Comparison of ENCODE assay signal across 1 cellular context in genomic region chr17:2043785-2044184, GRCh38.
TF ChIP-seq lines count a peak whose summit lies in the region.

No MANE protein-coding gene starts in this region.

TF ChIP-seq in HepG2, 621 proteins besides CTCF, POLR2A, EP300 and RAD21:
- TF ChIP-seq TFDP2 (CRISPR knock-in tag; IDR thresholded peaks at IDR 0.05), result no peak
- no peak for TF ChIP-seq ZNF672 (CRISPR knock-in tag; IDR thresholded peaks at IDR 0.05)
- TF ChIP-seq TP53 (CRISPR knock-in tag; conservative IDR thresholded peaks at IDR 0.05), result no peak
- TF ChIP-seq ZNF512 (CRISPR knock-in tag; IDR thresholded peaks at IDR 0.05), result no peak
- TF ChIP-seq ZNF709 (CRISPR knock-in tag; IDR thresholded peaks at IDR 0.05), result no peak
- TF ChIP-seq PHF5A (CRISPR knock-in tag; IDR thresholded peaks at IDR 0.05; ENCODE audit: low read depth, unreplicated experiment), result no peak
- no peak for TF ChIP-seq ZNF414 (CRISPR knock-in tag; IDR thresholded peaks at IDR 0.05)
- no peak for TF ChIP-seq LCORL (IDR thresholded peaks at IDR 0.05)
- no peak for TF ChIP-seq LCORL (CRISPR knock-in tag; IDR thresholded peaks at IDR 0.05)
- no peak for TF ChIP-seq ZBTB39 (CRISPR knock-in tag; IDR thresholded peaks at IDR 0.05)
- no peak for TF ChIP-seq RELA (CRISPR knock-in tag; IDR thresholded peaks at IDR 0.05)
- TF ChIP-seq NBN (conservative IDR thresholded peaks at IDR 0.05), result no peak
- no peak for TF ChIP-seq ZNF274 (CRISPR knock-in tag; IDR thresholded peaks at IDR 0.05)
- TF ChIP-seq PAXIP1 (CRISPR knock-in tag; conservative IDR thresholded peaks at IDR 0.05), result no peak
- no peak for TF ChIP-seq ZNF468 (CRISPR knock-in tag; IDR thresholded peaks at IDR 0.05)
- TF ChIP-seq RBM39 (IDR thresholded peaks at IDR 0.05; ENCODE audit: low read depth, low read length, poor library complexity, severe bottlenecking), result no peak
- no peak for TF ChIP-seq PRPF4 (IDR thresholded peaks at IDR 0.05; ENCODE audit: low read depth, low read length, poor library complexity, severe bottlenecking)
- TF ChIP-seq DDIT3 (CRISPR knock-in tag; IDR thresholded peaks at IDR 0.05), result no peak
- no peak for TF ChIP-seq HDAC6 (IDR thresholded peaks at IDR 0.05; ENCODE audit: low read depth, low read length)
